9 cellular contexts compared by ENCODE assay signal in the genomic region with DNA sequence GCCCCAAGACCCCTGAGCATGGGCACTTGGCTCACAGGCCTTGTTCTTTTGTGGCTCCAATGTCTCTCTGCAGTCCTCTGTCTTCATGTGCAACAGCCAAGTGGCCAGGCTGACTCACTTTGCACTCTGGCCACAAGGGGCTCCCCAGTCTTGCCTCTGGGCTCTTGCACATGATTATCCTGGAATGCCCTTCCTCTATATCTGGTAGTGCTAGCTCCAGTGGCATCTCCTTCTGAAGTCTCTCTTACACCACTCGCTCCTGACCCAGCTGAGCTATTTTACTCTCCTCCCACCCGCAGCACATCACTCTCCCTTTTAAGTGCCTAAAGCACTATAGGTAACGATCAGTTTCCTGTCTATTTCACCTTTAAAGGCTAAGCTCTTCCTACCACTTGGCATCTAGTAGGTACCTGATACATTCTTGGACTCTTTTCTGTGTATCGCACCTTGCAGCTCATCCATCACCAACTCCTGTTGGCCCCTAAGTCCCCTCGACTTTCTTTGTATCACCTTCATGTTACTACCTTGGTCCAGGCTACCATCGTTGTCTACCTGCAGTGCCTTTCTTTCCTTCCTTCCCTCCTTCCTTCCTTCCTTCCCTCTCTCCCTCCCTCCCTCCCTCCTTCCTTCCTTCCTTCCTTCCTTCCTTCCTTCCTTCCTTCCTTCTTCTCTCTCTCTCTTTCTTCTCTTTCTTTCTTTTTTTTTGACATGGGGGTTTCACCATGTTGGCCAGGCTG. TPM values are rescaled to one million over a fixed set of nuclear protein-coding genes. Genes with fewer than 3 reads are reported as not detected.
DNase-seq lines count a peak whose midpoint lies in the region; ATAC-seq and TF ChIP-seq lines count a peak whose summit lies in the region.
"Had no signal": no experiment of that assay in that cellular context is flagged by ENCODE, and none has a peak within 500 bp of the region (broad histone marks: within the 10 kb centered on the region; RNA-seq: fewer than 3 reads in every experiment).

No MANE protein-coding gene starts in this region.

- no peaks in the 10 kb centered on the region for H3K9me3 Mint-ChIP-seq in natural killer cell treated with Interleukin-12 subunit alpha and Interleukin-12 subunit beta and Interleukin-15 and Interleukin-18, amount 100 ng/mL, for 72 hours
- H3K9me3 Mint-ChIP-seq in natural killer cell, result no peaks in the 10 kb centered on the region

- H3K27ac Mint-ChIP-seq in natural killer cell treated with Interleukin-12 subunit alpha and Interleukin-12 subunit beta and Interleukin-15 and Interleukin-18, amount 100 ng/mL, for 72 hours, result no peak overlapping the region
- H3K27ac Mint-ChIP-seq in natural killer cell, result no peak overlapping the region

- H3K4me3 ChIP-seq in PC-9 (no peak overlapping the region), fibroblast of villous mesenchyme (ENCODE audit: low read depth, low read length) (no peak overlapping the region), aorta (ENCODE audit: low read length in 2 of 2) (no peak overlapping the region)

- TF ChIP-seq CTCF in natural killer cell (IDR thresholded peaks at IDR 0.05) (no peak), PC-9 (conservative IDR thresholded peaks at IDR 0.05) (peak; percentile 55), fibroblast of villous mesenchyme (IDR thresholded peaks at IDR 0.05; ENCODE audit: insufficient read depth, low read depth, low read length) (peak; percentile 61)

- H3K27ac ChIP-seq in PC-9, result no peak overlapping the region; the same call in 1 of the 2 replicates
- peak overlapping the region; percentile 84 to 91 for H3K27ac ChIP-seq in aorta (ENCODE audit: low read depth in 1 of 2, low read length in 2 of 2)

- CTCF ChIA-PET in PC-9 (lab: Charles Lee), result no interaction called here

- no peaks in the 10 kb centered on the region for H3K36me3 Mint-ChIP-seq in natural killer cell treated with Interleukin-12 subunit alpha and Interleukin-12 subunit beta and Interleukin-15 and Interleukin-18, amount 100 ng/mL, for 72 hours
- H3K36me3 Mint-ChIP-seq in natural killer cell, result no peaks in the 10 kb centered on the region

- intact Hi-C loops in natural killer cell (cut with micrococcal nuclease), result no loop called here
- intact Hi-C loops in PC-9 (cut with micrococcal nuclease; ENCODE audit: unreplicated experiment), result loop anchor here (2.0 kb wide), 1 partner anchor 232 kb away; no protein-coding TSS in a partner anchor
- intact Hi-C loops in aorta (cut with DNase I), result no loop called here

- H4K20me1 ChIP-seq in PC-9 (ENCODE audit: insufficient read depth), result no peaks in the 10 kb centered on the region

- H3K4me3 Mint-ChIP-seq in natural killer cell treated with Interleukin-12 subunit alpha and Interleukin-12 subunit beta and Interleukin-15 and Interleukin-18, amount 100 ng/mL, for 72 hours, result no peak overlapping the region
- no peak overlapping the region for H3K4me3 Mint-ChIP-seq in natural killer cell

- H2AFZ ChIP-seq in PC-9, result no peak overlapping the region

- no peaks in the 10 kb centered on the region for H3K4me1 Mint-ChIP-seq in natural killer cell treated with Interleukin-12 subunit alpha and Interleukin-12 subunit beta and Interleukin-15 and Interleukin-18, amount 100 ng/mL, for 72 hours (ENCODE audit: low read depth in 2 of 2)
- H3K4me1 Mint-ChIP-seq in natural killer cell, result no peaks in the 10 kb centered on the region

- POLR2A ChIA-PET in PC-9 (lab: Charles Lee; ENCODE audit: unreplicated experiment), result no interaction called here

- no peaks in the 10 kb centered on the region for H3K79me2 ChIP-seq in PC-9 (ENCODE audit: low read depth)

- peaks cover 17 to 21% of the 10 kb centered on the region in 2 donors for H3K27me3 Mint-ChIP-seq in natural killer cell treated with Interleukin-12 subunit alpha and Interleukin-12 subunit beta and Interleukin-15 and Interleukin-18, amount 100 ng/mL, for 72 hours
- peaks cover 10 to 17% of the 10 kb centered on the region in 2 donors for H3K27me3 Mint-ChIP-seq in natural killer cell (ENCODE audit: low read depth in 2 of 2)

- peak; percentile 11 to 34 for ATAC-seq in natural killer cell treated with Interleukin-12 subunit alpha and Interleukin-12 subunit beta and Interleukin-15 and Interleukin-18, amount 100 ng/mL, for 72 hours
- ATAC-seq in natural killer cell (no peak), aorta (ENCODE audit: low FRiP score) (peak; percentile 15), HG02759 (IDR thresholded peaks at IDR 0.05; ENCODE audit: unreplicated experiment) (no peak)

- H3K4me1 ChIP-seq in PC-9 (replicated peaks; ENCODE audit: insufficient read depth), result peaks cover 32% of the 10 kb centered on the region
- peaks cover 3 to 5% of the 10 kb centered on the region in 2 donors for H3K4me1 ChIP-seq in aorta (ENCODE audit: control insufficient read depth in 1 of 2, insufficient read depth in 2 of 2, low read length in 2 of 2)

- H3K36me3 ChIP-seq in PC-9 (ENCODE audit: low read depth), result no peaks in the 10 kb centered on the region
- H3K36me3 ChIP-seq in aorta (ENCODE audit: control insufficient read depth in 1 of 2, insufficient read depth in 2 of 2, low read length in 1 of 2), result no peaks in the 10 kb centered on the region

- H3K27me3 ChIP-seq in PC-9 (ENCODE audit: insufficient read depth, low read depth) (no peaks in the 10 kb centered on the region), aorta (ENCODE audit: control insufficient read depth in 1 of 2, insufficient read depth in 2 of 2, low read length in 1 of 2) (no peaks in the 10 kb centered on the region)

- H3K9me2 ChIP-seq in PC-9 (ENCODE audit: insufficient read depth), result no peaks in the 10 kb centered on the region

- H3K4me2 ChIP-seq in PC-9, result no peak overlapping the region

- H3F3A ChIP-seq in PC-9 (ENCODE audit: insufficient read depth, low read depth), result peaks cover 28% of the 10 kb centered on the region

- WGBS in aorta, 2 donors, result 87% methylated on average over 6 of the region's 6 CpGs

- H3K9me3 ChIP-seq in PC-9 (ENCODE audit: insufficient read depth, low read depth) (no peaks in the 10 kb centered on the region), aorta (ENCODE audit: control insufficient read depth, low read length) (no peaks in the 10 kb centered on the region)

- no TSS peak for BruUV-seq in PC-9 (replicated peaks; lab: Mats Ljungman, UMichigan)

- DNase-seq in natural killer cell treated with Interleukin-12 subunit alpha and Interleukin-12 subunit beta and Interleukin-15 and Interleukin-18, amount 100 ng/mL, for 72 hours (ENCODE audit: low spot score), result no peak
- no peak for DNase-seq in natural killer cell
- peak in 1 of 2 experiments; percentile 60 for DNase-seq in PC-9
- DNase-seq in fibroblast of villous mesenchyme (ENCODE audit: low read depth), result peak; percentile 72
- no peak for DNase-seq in aorta
- DNase-seq in COLO668 (lab: John Stamatoyannopoulos, UW; ENCODE audit: unreplicated experiment), result no peak
- DNase-seq in activated CD4-positive, alpha-beta T cell treated with anti-CD3 and anti-CD28 coated beads for 1 hour, result no peak

RNA-seq across cellular contexts. Expression of gene ADRA1D, which starts 21.8 kb away (rescaled TPM):
- not detected for total RNA-seq in natural killer cell treated with Interleukin-12 subunit alpha and Interleukin-12 subunit beta and Interleukin-15 and Interleukin-18, amount 100 ng/mL, for 72 hours
- total RNA-seq in natural killer cell (not detected), PC-9 (2021) (not detected in 2 replicates), fibroblast of villous mesenchyme (1.3 and 2.3 TPM in 2 replicates), aorta (10 to 100 TPM in 1 of 2 donors, 1 to 10 TPM in 1; 7.1 to 16.5 TPM)
- 1 to 10 TPM in 1 of 2 donors, under 1 TPM in 1; 0.54 to 1.4 TPM for polyA plus RNA-seq in aorta
- total RNA-seq: T-helper 1 cell treated with Interleukin-12 subunit alpha and Interleukin-12 subunit beta and Interleukin-4 antibody, amounts not matched to agents 30 ng/mL and 1 ng/mL, for 36 hours had no signal

Comparison
In these comparisons a context has a peak if more than half of its experiments do, and no peak if none do; other contexts are left out.
1. ATAC-seq: peak in natural killer cell treated with Interleukin-12 subunit alpha and Interleukin-12 subunit beta and Interleukin-15 and Interleukin-18, amount 100 ng/mL, for 72 hours (2 of 2) and aorta (single experiment); none in natural killer cell (0 of 3) and HG02759 (single experiment).